12 cellular contexts compared by ENCODE assay signal in the genomic region with DNA sequence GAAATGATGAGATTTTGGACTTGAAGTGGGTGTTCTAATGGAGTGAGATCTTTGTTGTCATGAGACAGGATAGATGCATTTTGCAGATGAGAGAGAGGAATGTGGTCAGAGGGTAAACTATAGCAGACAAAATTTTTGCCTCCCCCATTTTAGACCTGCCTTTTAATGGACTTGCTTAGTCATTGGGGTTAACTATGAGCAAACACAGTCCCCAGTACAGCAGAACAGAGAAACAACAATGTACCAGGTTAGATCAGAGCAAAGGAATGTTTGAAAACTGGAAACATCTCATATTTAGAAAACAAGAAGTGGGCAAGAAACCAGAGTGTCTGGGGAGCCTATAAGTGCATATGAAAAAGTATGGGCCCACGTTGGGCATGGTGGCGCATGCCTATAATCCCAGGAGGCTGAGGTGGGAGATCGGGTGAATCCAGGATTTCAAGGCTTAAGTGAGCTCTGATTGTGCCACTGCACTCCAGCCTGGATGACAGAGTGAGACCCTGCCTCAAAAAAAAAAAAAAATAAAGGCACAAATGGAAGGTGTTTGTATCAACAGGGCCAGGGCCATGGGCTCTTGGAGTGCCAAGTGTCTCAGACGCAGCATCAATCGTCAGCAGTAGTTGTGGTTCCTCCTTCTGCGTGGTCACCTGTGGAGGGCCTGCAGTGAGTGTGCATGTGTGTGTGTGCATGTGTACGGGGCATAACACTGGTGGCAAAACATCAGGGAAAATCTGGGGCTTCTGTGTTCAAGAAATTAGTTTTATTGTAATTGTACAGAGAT.
DNase-seq lines count a peak whose midpoint lies in the region; ATAC-seq and TF ChIP-seq lines count a peak whose summit lies in the region.
"Had no signal": no experiment of that assay in that cellular context is flagged by ENCODE, and none has a peak within 500 bp of the region (broad histone marks: within the 10 kb centered on the region; RNA-seq: fewer than 3 reads in every experiment).

No MANE protein-coding gene starts in this region.

- H3K9me3 ChIP-seq in breast epithelium = no peaks in the 10 kb centered on the region
- no peaks in the 10 kb centered on the region for H3K9me3 ChIP-seq in gastrocnemius medialis
- H3K9me3 ChIP-seq: mucosa of descending colon, transverse colon had no signal

- no TSS peak for BruUV-seq in MCF 10A (replicated peaks; lab: Mats Ljungman, UMichigan)

- H3K27me3 Mint-ChIP-seq in MCF 10A (ENCODE audit: insufficient read depth, unreplicated experiment) (no peaks in the 10 kb centered on the region), type B pancreatic cell (peaks cover 3% of the 10 kb centered on the region)

- no peak overlapping the region for H3K27ac ChIP-seq in breast epithelium
- no peak overlapping the region for H3K27ac ChIP-seq in gastrocnemius medialis
- H3K27ac ChIP-seq: transverse colon had no signal

- H3K27me3 ChIP-seq in breast epithelium (no peaks in the 10 kb centered on the region), gastrocnemius medialis (no peaks in the 10 kb centered on the region)
- H3K27me3 ChIP-seq: transverse colon had no signal

- no peaks in the 10 kb centered on the region for H3K36me3 ChIP-seq in breast epithelium
- no peaks in the 10 kb centered on the region for H3K36me3 ChIP-seq in gastrocnemius medialis
- H3K36me3 ChIP-seq: transverse colon had no signal

- H3K9me3 Mint-ChIP-seq in MCF 10A (ENCODE audit: unreplicated experiment) (no peaks in the 10 kb centered on the region), type B pancreatic cell (no peaks in the 10 kb centered on the region)

- DNase-seq in MCF 10A (ENCODE audit: unreplicated experiment) (peak; percentile 79), breast epithelium (ENCODE audit: low spot score in 2 of 2) (no peak), foreskin fibroblast (peak; percentile 87 to 89), type B pancreatic cell (ENCODE audit: extremely low spot score, unreplicated experiment) (no peak), gastrocnemius medialis (no peak), NCI-H2081 treated with DMSO at 0.1 percent for 48 hours (lab: John Stamatoyannopoulos, UW) (no peak)
- no peak for DNase-seq in activated CD8-positive, alpha-beta memory T cell treated with anti-CD3 and anti-CD28 coated beads for 24 hours
- DNase-seq: mucosa of descending colon; stimulated activated CD4-positive, alpha-beta T cell treated with anti-CD3 and anti-CD28 coated beads, Interleukin-2, amount 100 ng/mL, for 48 hours; transverse colon had no signal

- POLR2A ChIA-PET in MCF 10A (lab: Yijun Ruan, JAX) = interaction anchor here (0.9 kb wide), 1 partner anchor 118 kb away, joined by 5 read pairs; no protein-coding TSS in a partner anchor

- TF ChIP-seq CTCF in MCF 10A (IDR thresholded peaks at IDR 0.05; ENCODE audit: unreplicated experiment) (no peak), breast epithelium (IDR thresholded peaks at IDR 0.05) (no peak), foreskin fibroblast (IDR thresholded peaks at IDR 0.05; ENCODE audit: low read depth, low read length) (no peak), type B pancreatic cell (conservative IDR thresholded peaks at IDR 0.05) (no peak), gastrocnemius medialis (IDR thresholded peaks at IDR 0.05 in 4 of 5, conservative IDR thresholded peaks at IDR 0.05 in 1 of 5) (no peak)

- H3K27ac Mint-ChIP-seq in MCF 10A (ENCODE audit: low read depth, unreplicated experiment) (peak overlapping the region; percentile 87), type B pancreatic cell (peak overlapping the region; percentile 14)

- H3K4me3 Mint-ChIP-seq in MCF 10A (ENCODE audit: unreplicated experiment) = no peak overlapping the region
- H3K4me3 Mint-ChIP-seq in type B pancreatic cell = no peak overlapping the region

- H3K4me1 ChIP-seq in breast epithelium = no peaks in the 10 kb centered on the region
- H3K4me1 ChIP-seq in gastrocnemius medialis = peaks cover 3 to 7% of the 10 kb centered on the region in 2 donors

- intact Hi-C loops in MCF 10A (cut with micrococcal nuclease) (no loop called here), breast epithelium (cut with DNase I; ENCODE audit: low total_unique reads) (no loop called here), gastrocnemius medialis (cut with DNase I; ENCODE audit: low total_unique reads) (no loop called here)

- H3K36me3 Mint-ChIP-seq in MCF 10A (ENCODE audit: insufficient read depth, unreplicated experiment) (no peaks in the 10 kb centered on the region), type B pancreatic cell (no peaks in the 10 kb centered on the region)

- ATAC-seq in SK-N-SH treated with all-trans-retinoic acid at 6 μM for 48 hours = peak; percentile 87
- ATAC-seq in gastrocnemius medialis = no peak
- ATAC-seq: HCT116, mucosa of descending colon had no signal

- CTCF ChIA-PET in MCF 10A (lab: Yijun Ruan, JAX) = no interaction called here

- no peak for TF ChIP-seq POLR2A in breast epithelium (IDR thresholded peaks at IDR 0.05)
- TF ChIP-seq POLR2A in gastrocnemius medialis (IDR thresholded peaks at IDR 0.05) = no peak

- in situ Hi-C loops in gastrocnemius medialis (cut with MboI; ENCODE audit: low sequenced_read_pairs in 4 of 4) = no loop called here

- no peak overlapping the region for H3K4me3 ChIP-seq in breast epithelium
- H3K4me3 ChIP-seq in foreskin fibroblast (ENCODE audit: low read depth in 1 of 2, low read length in 2 of 2) = no peak overlapping the region
- no peak overlapping the region for H3K4me3 ChIP-seq in gastrocnemius medialis
- H3K4me3 ChIP-seq: mucosa of descending colon, transverse colon had no signal

- H3K4me1 Mint-ChIP-seq in MCF 10A (ENCODE audit: insufficient read depth, unreplicated experiment) (peaks cover 57% of the 10 kb centered on the region), type B pancreatic cell (ENCODE audit: unreplicated experiment) (peaks cover 55% of the 10 kb centered on the region)

TF ChIP-seq in SK-N-SH treated with all-trans-retinoic acid at 6 μM for 48 hours, 23 proteins besides CTCF, POLR2A, EP300 and RAD21:
- no peak for TF ChIP-seq ZFP30 (CRISPR knock-in tag; IDR thresholded peaks at IDR 0.05)
- TF ChIP-seq ISL1 (CRISPR knock-in tag; IDR thresholded peaks at IDR 0.05) = peak; percentile 75
- TF ChIP-seq ZNF565 (CRISPR knock-in tag; conservative IDR thresholded peaks at IDR 0.05; ENCODE audit: low read depth) = no peak
- TF ChIP-seq TOX (CRISPR knock-in tag; IDR thresholded peaks at IDR 0.05; ENCODE audit: borderline replicate concordance) = no peak
- no peak for TF ChIP-seq CSDC2 (CRISPR knock-in tag; IDR thresholded peaks at IDR 0.05)
- TF ChIP-seq, protein P1, sequence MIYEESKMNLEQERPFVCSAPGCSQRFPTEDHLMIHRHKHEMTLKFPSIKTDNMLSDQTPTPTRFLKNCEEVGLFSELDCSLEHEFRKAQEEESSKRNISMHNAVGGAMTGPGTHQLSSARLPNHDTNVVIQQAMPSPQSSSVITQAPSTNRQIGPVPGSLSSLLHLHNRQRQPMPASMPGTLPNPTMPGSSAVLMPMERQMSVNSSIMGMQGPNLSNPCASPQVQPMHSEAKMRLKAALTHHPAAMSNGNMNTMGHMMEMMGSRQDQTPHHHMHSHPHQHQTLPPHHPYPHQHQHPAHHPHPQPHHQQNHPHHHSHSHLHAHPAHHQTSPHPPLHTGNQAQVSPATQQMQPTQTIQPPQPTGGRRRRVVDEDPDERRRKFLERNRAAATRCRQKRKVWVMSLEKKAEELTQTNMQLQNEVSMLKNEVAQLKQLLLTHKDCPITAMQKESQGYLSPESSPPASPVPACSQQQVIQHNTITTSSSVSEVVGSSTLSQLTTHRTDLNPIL (CRISPR knock-in tag; IDR thresholded peaks at IDR 0.05; ENCODE audit: low read depth) = no peak
- no peak for TF ChIP-seq TCF4 (CRISPR knock-in tag; IDR thresholded peaks at IDR 0.05; ENCODE audit: borderline replicate concordance)
- TF ChIP-seq SNAI2 (CRISPR knock-in tag; IDR thresholded peaks at IDR 0.05) = 0 out of 2 replicates have a peak, but pooled peaks have one; percentile 12
- TF ChIP-seq, protein P2, sequence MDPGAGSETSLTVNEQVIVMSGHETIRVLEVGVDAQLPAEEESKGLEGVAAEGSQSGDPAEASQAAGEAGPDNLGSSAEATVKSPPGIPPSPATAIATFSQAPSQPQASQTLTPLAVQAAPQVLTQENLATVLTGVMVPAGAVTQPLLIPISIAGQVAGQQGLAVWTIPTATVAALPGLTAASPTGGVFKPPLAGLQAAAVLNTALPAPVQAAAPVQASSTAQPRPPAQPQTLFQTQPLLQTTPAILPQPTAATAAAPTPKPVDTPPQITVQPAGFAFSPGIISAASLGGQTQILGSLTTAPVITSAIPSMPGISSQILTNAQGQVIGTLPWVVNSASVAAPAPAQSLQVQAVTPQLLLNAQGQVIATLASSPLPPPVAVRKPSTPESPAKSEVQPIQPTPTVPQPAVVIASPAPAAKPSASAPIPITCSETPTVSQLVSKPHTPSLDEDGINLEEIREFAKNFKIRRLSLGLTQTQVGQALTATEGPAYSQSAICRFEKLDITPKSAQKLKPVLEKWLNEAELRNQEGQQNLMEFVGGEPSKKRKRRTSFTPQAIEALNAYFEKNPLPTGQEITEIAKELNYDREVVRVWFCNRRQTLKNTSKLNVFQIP (CRISPR knock-in tag; IDR thresholded peaks at IDR 0.05; ENCODE audit: borderline replicate concordance, low read depth) = no peak

Comparison
In these comparisons a context has a peak if more than half of its experiments do, and no peak if none do; other contexts are left out.
1. DNase-seq: peak in MCF 10A (single experiment) and foreskin fibroblast (2 of 2); none in breast epithelium (0 of 2), type B pancreatic cell (single experiment), gastrocnemius medialis (0 of 2), NCI-H2081 treated with DMSO at 0.1 percent for 48 hours (single experiment) and activated CD8-positive, alpha-beta memory T cell treated with anti-CD3 and anti-CD28 coated beads for 24 hours (single experiment).